ENCODE assay signal across 8 cellular contexts in the genomic region with DNA sequence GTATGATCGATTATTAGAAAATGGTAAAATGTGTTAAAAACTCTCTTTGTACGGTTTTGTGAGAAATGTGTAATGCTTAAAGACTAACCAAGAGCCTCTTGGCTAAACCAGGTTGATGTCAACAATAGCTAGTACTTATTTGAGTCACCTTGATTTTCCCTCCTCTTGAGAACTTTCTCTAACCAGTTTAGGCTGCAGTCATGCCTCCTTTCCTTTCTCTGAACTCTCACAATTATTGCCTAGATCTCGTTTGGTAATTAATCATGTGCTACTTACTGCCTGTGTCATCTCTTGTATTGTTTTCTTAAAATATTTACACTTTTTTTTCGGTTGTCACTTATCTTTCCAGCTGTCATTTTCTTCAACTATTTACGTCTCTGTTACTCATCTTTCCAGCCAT. TPM values are rescaled to one million over a fixed set of nuclear protein-coding genes. Genes with fewer than 3 reads are reported as not detected.
DNase-seq lines count a peak whose midpoint lies in the region; ATAC-seq and TF ChIP-seq lines count a peak whose summit lies in the region.

No MANE protein-coding gene starts in this region.

- peak overlapping the region; percentile 95 for H2AFZ ChIP-seq in smooth muscle cell (ENCODE audit: low read depth)

- 56% methylated on average over 5 of the region's 5 CpGs for WGBS in smooth muscle cell (ENCODE audit: low lambda C conversion rate)

- H3K36me3 ChIP-seq in BE2C (no peaks in the 10 kb centered on the region), HUES6 (ENCODE audit: control insufficient read depth, insufficient read depth, low read length) (no peaks in the 10 kb centered on the region), smooth muscle cell (ENCODE audit: low read depth) (no peaks in the 10 kb centered on the region)
- H3K36me3 ChIP-seq in effector memory CD4-positive, alpha-beta T cell (ENCODE audit: control insufficient read depth, insufficient read depth, low read length) = no peaks in the 10 kb centered on the region

- H3K9me3 ChIP-seq in BE2C (no peaks in the 10 kb centered on the region), HUES6 (ENCODE audit: control insufficient read depth, insufficient read depth, low read depth, low read length) (no peaks in the 10 kb centered on the region), smooth muscle cell (replicated peaks; ENCODE audit: low read depth) (no peaks in the 10 kb centered on the region)
- H3K9me3 ChIP-seq in effector memory CD4-positive, alpha-beta T cell (ENCODE audit: control insufficient read depth, low read length) = no peaks in the 10 kb centered on the region

- H3K9ac ChIP-seq in HUES6 (ENCODE audit: low read length) (no peak overlapping the region), smooth muscle cell (ENCODE audit: low read depth) (no peak overlapping the region)

- TF ChIP-seq CTCF in BE2C (IDR thresholded peaks at IDR 0.05; ENCODE audit: low read depth, low read length) (no peak), smooth muscle cell (IDR thresholded peaks at IDR 0.05; ENCODE audit: borderline replicate concordance, insufficient read depth, poor library complexity, severe bottlenecking) (no peak)

- H4K20me1 ChIP-seq in smooth muscle cell (ENCODE audit: low read depth) = peaks cover 29% of the 10 kb centered on the region

- no peak overlapping the region for H3K27ac ChIP-seq in HUES6 (ENCODE audit: low read depth, low read length)
- H3K27ac ChIP-seq in effector memory CD4-positive, alpha-beta T cell (ENCODE audit: insufficient read depth, low read length, poor library complexity, severe bottlenecking) = no peak overlapping the region
- no peak overlapping the region for H3K27ac ChIP-seq in smooth muscle cell (ENCODE audit: low read depth)

- H3K4me1 ChIP-seq in BE2C (no peaks in the 10 kb centered on the region), HUES6 (ENCODE audit: control insufficient read depth, insufficient read depth, low read length) (peaks cover 15% of the 10 kb centered on the region), smooth muscle cell (ENCODE audit: low read depth) (peaks cover 10% of the 10 kb centered on the region)
- H3K4me1 ChIP-seq in effector memory CD4-positive, alpha-beta T cell (ENCODE audit: control insufficient read depth, insufficient read depth, low read length, poor library complexity, severe bottlenecking) = peaks cover under 1% of the 10 kb centered on the region

- H3K4me3 ChIP-seq in BE2C (ENCODE audit: low read depth, low read length) (peak overlapping the region; percentile 76), HUES6 (ENCODE audit: low read depth, low read length) (peak overlapping the region; percentile 90), smooth muscle cell (peak overlapping the region; percentile 95)
- peak overlapping the region; percentile 97 for H3K4me3 ChIP-seq in effector memory CD4-positive, alpha-beta T cell (ENCODE audit: insufficient read depth, low read depth, low read length, poor library complexity, severe bottlenecking)

- H3F3A ChIP-seq in smooth muscle cell (ENCODE audit: low read depth) = no peaks in the 10 kb centered on the region

- DNase-seq in BE2C (no peak), smooth muscle cell (lab: John Stamatoyannopoulos, UW; ENCODE audit: unreplicated experiment) (no peak), AG08395 (ENCODE audit: low spot score) (no peak), RPMI8226 (no peak), NCI-H2081 (lab: John Stamatoyannopoulos, UW) (no peak)
- no peak for DNase-seq in effector memory CD4-positive, alpha-beta T cell

- no peaks in the 10 kb centered on the region for H3K27me3 ChIP-seq in BE2C
- no peaks in the 10 kb centered on the region; the same call in 1 of the 2 replicates for H3K27me3 ChIP-seq in HUES6 (ENCODE audit: control insufficient read depth, insufficient read depth, low read length)
- H3K27me3 ChIP-seq in effector memory CD4-positive, alpha-beta T cell (replicated peaks; ENCODE audit: control insufficient read depth, insufficient read depth, low read length, poor library complexity, severe bottlenecking) = no peaks in the 10 kb centered on the region
- no peaks in the 10 kb centered on the region for H3K27me3 ChIP-seq in smooth muscle cell (ENCODE audit: low read depth)

- peaks cover 23% of the 10 kb centered on the region for H3K79me2 ChIP-seq in smooth muscle cell (ENCODE audit: low read depth)

- ATAC-seq in GM18873 (IDR thresholded peaks at IDR 0.05; ENCODE audit: low FRiP score, unreplicated experiment) = peak; percentile 41

- peak overlapping the region; percentile 97 for H3K4me2 ChIP-seq in smooth muscle cell

RNA-seq across cellular contexts. Expression of gene EPC2, which starts 1.1 kb away (rescaled TPM):
- polyA plus RNA-seq in BE2C (2012; ENCODE audit: insufficient read depth, insufficient read length, low read depth) = 9.6 TPM
- total RNA-seq in smooth muscle cell = 26.7 and 28.2 TPM in 2 replicates
- 2.7 and 5.1 TPM in 2 replicates for polyA plus RNA-seq in smooth muscle cell
